Comparison of ENCODE assay signal across 1 cellular context in genomic region chr7:139230774-139231512, GRCh38.
A peak's percentile ranks its signal among the peaks of the same experiment; 100 is the strongest.
TF ChIP-seq lines count a peak whose summit lies in the region.

TSS of gene UBN2 (plus strand) at chr7:139231237. CDS start at chr7:139231485, 248 bp downstream.

TF ChIP-seq in HEK293, 187 proteins besides CTCF, POLR2A, EP300 and RAD21 (continued from another document and continues in another):
- peak; percentile 86 for TF ChIP-seq ZBTB11 (tag by site-specific recombination; conservative IDR thresholded peaks at IDR 0.05; ENCODE audit: low read depth)
- TF ChIP-seq ZNF362 (tag by site-specific recombination; IDR thresholded peaks at IDR 0.05), result no peak
- 0 out of 2 replicates have a peak, but pooled peaks have one; percentile 5 for TF ChIP-seq ZFHX2 (tag by site-specific recombination; conservative IDR thresholded peaks at IDR 0.05)
- peak; percentile 98 for TF ChIP-seq YY1 (tag by site-specific recombination; IDR thresholded peaks at IDR 0.05)
- peak; percentile 24; the same call in 1 of the 2 replicates for TF ChIP-seq ATF2 (tag by site-specific recombination; IDR thresholded peaks at IDR 0.05; ENCODE audit: low read depth)
- TF ChIP-seq ZNF76 (tag by site-specific recombination; IDR thresholded peaks at IDR 0.05; ENCODE audit: borderline replicate concordance, low read depth), result peak; percentile 68; the same call in 1 of the 2 replicates
- TF ChIP-seq ZNF629 (tag by site-specific recombination; IDR thresholded peaks at IDR 0.05), result peak; percentile 89
- TF ChIP-seq ZNF843 (tag by site-specific recombination; IDR thresholded peaks at IDR 0.05), result 0 out of 2 replicates have a peak, but pooled peaks have one; percentile 28
- peak; percentile 69; the same call in 1 of the 2 replicates for TF ChIP-seq MYNN (tag by site-specific recombination; IDR thresholded peaks at IDR 0.05; ENCODE audit: borderline replicate concordance)
- peak; percentile 81 for TF ChIP-seq ZNF366 (tag by site-specific recombination; conservative IDR thresholded peaks at IDR 0.05)
- peak; percentile 93 for TF ChIP-seq ZNF2 (tag by site-specific recombination; IDR thresholded peaks at IDR 0.05)
- TF ChIP-seq ZNF600 (tag by site-specific recombination; IDR thresholded peaks at IDR 0.05), result peak; percentile 96
- TF ChIP-seq ZNF223 (tag by site-specific recombination; IDR thresholded peaks at IDR 0.05), result no peak
- peak; percentile 41; the same call in 1 of the 2 replicates for TF ChIP-seq MZF1 (tag by site-specific recombination; IDR thresholded peaks at IDR 0.05; ENCODE audit: borderline replicate concordance)
- no peak for TF ChIP-seq REPIN1 (tag by site-specific recombination; IDR thresholded peaks at IDR 0.05; ENCODE audit: low read depth)
- TF ChIP-seq ZXDB (tag by site-specific recombination; IDR thresholded peaks at IDR 0.05), result peak; percentile 100
- TF ChIP-seq ZNF221 (tag by site-specific recombination; IDR thresholded peaks at IDR 0.05; ENCODE audit: borderline replicate concordance), result no peak
- TF ChIP-seq SP2 (tag by site-specific recombination; IDR thresholded peaks at IDR 0.05), result peak; percentile 65
- TF ChIP-seq KLF16 (tag by site-specific recombination; IDR thresholded peaks at IDR 0.05), result peak; percentile 68; the same call in 1 of the 2 replicates
- peak; percentile 83 for TF ChIP-seq ZNF501 (tag by site-specific recombination; IDR thresholded peaks at IDR 0.05)
- no peak for TF ChIP-seq ZNF549 (tag by site-specific recombination; IDR thresholded peaks at IDR 0.05)
- peak; percentile 94 for TF ChIP-seq ZBTB17 (tag by site-specific recombination; IDR thresholded peaks at IDR 0.05)
- TF ChIP-seq RBAK (tag by site-specific recombination; IDR thresholded peaks at IDR 0.05), result no peak
- TF ChIP-seq GLIS2 (tag by site-specific recombination; IDR thresholded peaks at IDR 0.05), result peak; percentile 5; the same call in 1 of the 2 replicates
- TF ChIP-seq ZEB2 (tag by site-specific recombination; IDR thresholded peaks at IDR 0.05), result peak; percentile 38; the same call in 1 of the 2 replicates
- no peak for TF ChIP-seq ZNF174 (tag by site-specific recombination; IDR thresholded peaks at IDR 0.05)
- peak; percentile 33; the same call in 1 of the 2 replicates for TF ChIP-seq REST (tag by site-specific recombination; IDR thresholded peaks at IDR 0.05)
- peak; percentile 49 for TF ChIP-seq GLIS1 (tag by site-specific recombination; IDR thresholded peaks at IDR 0.05)
- peak; percentile 45 for TF ChIP-seq FEZF1 (tag by site-specific recombination; IDR thresholded peaks at IDR 0.05)
- TF ChIP-seq ZNF639 (tag by site-specific recombination; IDR thresholded peaks at IDR 0.05), result peak; percentile 55; the same call in 1 of the 2 replicates
- 0 out of 2 replicates have a peak, but pooled peaks have one; percentile 17 for TF ChIP-seq ZNF518A (tag by site-specific recombination; conservative IDR thresholded peaks at IDR 0.05; ENCODE audit: low read depth)
- no peak for TF ChIP-seq ZNF701 (tag by site-specific recombination; IDR thresholded peaks at IDR 0.05)
- peak; percentile 81 for TF ChIP-seq ZBTB10 (tag by site-specific recombination; IDR thresholded peaks at IDR 0.05)
- peak; percentile 82 for TF ChIP-seq ZNF335 (tag by site-specific recombination; conservative IDR thresholded peaks at IDR 0.05)
- no peak for TF ChIP-seq ZNF707 (tag by site-specific recombination; IDR thresholded peaks at IDR 0.05)
- no peak for TF ChIP-seq ZBTB1 (tag by site-specific recombination; IDR thresholded peaks at IDR 0.05)
- TF ChIP-seq ZNF324 (tag by site-specific recombination; IDR thresholded peaks at IDR 0.05), result 0 out of 2 replicates have a peak, but pooled peaks have one; percentile 32
- TF ChIP-seq ZBTB26 (tag by site-specific recombination; optimal IDR thresholded peaks at IDR 0.05), result peak; percentile 96
